ENCODE assay signal across 10 cellular contexts in the genomic region with DNA sequence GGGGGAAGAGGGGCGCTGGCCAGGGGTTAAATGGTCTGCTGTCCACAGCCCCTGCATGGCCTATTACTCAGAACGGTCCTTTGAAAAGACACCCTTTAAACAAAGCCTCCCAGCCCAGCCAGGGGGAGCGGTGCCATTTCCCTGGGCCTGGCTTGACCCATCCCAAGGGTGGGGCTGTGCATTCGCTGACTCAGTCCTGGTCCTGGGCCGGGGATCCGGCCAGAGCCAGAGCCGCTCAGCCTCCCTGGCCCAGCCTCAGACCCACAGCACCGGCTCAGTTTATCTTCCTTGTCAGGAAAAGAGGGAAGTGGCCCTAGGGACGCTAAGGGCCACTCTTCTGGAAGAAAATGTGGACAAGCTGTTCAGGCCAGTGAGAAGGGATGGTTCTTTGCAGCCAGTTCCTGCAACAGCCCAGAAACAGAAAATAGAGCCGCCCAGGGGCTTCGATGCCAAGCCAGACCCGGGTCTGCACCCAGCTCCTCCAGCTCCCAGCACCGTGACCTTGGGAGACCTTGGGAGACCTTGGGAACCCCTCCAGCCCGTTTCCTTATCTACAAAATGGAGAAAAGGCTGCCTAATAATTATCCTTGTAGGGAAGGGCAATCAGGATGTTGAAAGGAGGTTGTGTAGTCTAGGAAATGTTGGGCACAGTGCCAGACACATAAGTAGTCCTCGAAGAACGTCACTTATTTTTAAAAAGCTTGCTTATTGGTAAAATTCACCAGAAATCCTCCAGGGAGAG.
DNase-seq lines count a peak whose midpoint lies in the region; ATAC-seq and TF ChIP-seq lines count a peak whose summit lies in the region.
"Had no signal": no experiment of that assay in that cellular context is flagged by ENCODE, and none has a peak within 500 bp of the region (broad histone marks: within the 10 kb centered on the region; RNA-seq: fewer than 3 reads in every experiment).

No MANE protein-coding gene starts in this region.

- no peak for ATAC-seq in effector memory CD8-positive, alpha-beta T cell (replicated peaks)

- 68% methylated on average over 15 of the region's 16 CpGs for WGBS in mesenchymal stem cell

- H3K27ac ChIP-seq in mesenchymal stem cell (ENCODE audit: low read length, poor library complexity, severe bottlenecking), result no peak overlapping the region
- peak overlapping the region in 1 of 2 donors; percentile 47 for H3K27ac ChIP-seq in tibial artery

- no peak overlapping the region for H3K23ac ChIP-seq in mesenchymal stem cell (ENCODE audit: low read length in 2 of 2)

- no peaks in the 10 kb centered on the region for H3K9me3 ChIP-seq in mesenchymal stem cell (ENCODE audit: control insufficient read depth, low read length)
- H3K9me3 ChIP-seq in tibial artery, result peaks cover 0 to 4% (median 0%) of the 10 kb centered on the region in 3 donors

- H3K9ac ChIP-seq in mesenchymal stem cell (ENCODE audit: low read length), result peak overlapping the region; percentile 63

- H2BK5ac ChIP-seq in mesenchymal stem cell (ENCODE audit: low read depth, low read length, poor library complexity, severe bottlenecking), result no peak overlapping the region

- H2AK5ac ChIP-seq in mesenchymal stem cell (ENCODE audit: low read length, severe bottlenecking), result no peak overlapping the region

- H2BK120ac ChIP-seq in mesenchymal stem cell (ENCODE audit: low read depth, low read length), result no peak overlapping the region

- peaks cover 3% of the 10 kb centered on the region for H3K36me3 Mint-ChIP-seq in effector memory CD8-positive, alpha-beta T cell (ENCODE audit: insufficient read depth)
- H3K36me3 Mint-ChIP-seq: naive B cell had no signal

- peak overlapping the region in 1 of 2 experiments; percentile 15 for H2BK12ac ChIP-seq in mesenchymal stem cell (ENCODE audit: low read length in 2 of 2)

- peak overlapping the region; percentile 12 for H2BK15ac ChIP-seq in mesenchymal stem cell (ENCODE audit: low read depth, poor library complexity, severe bottlenecking)

- no peak overlapping the region for H3K4ac ChIP-seq in mesenchymal stem cell (ENCODE audit: low read depth in 1 of 2, low read length in 2 of 2)

- TF ChIP-seq CTCF in tibial artery (IDR thresholded peaks at IDR 0.05), result no peak

- intact Hi-C loops in tibial artery (cut with DNase I; ENCODE audit: low total_unique reads), result no loop called here

- no peak overlapping the region for H4K8ac ChIP-seq in mesenchymal stem cell (ENCODE audit: low read length)

- peaks cover 12% of the 10 kb centered on the region for H3K4me1 ChIP-seq in mesenchymal stem cell (ENCODE audit: control insufficient read depth, insufficient read depth, low read depth, low read length)
- H3K4me1 ChIP-seq in tibial artery, result peaks cover 0 to 23% (median 6%) of the 10 kb centered on the region in 4 donors

- DNase-seq in M059J (ENCODE audit: low read depth) (peak; percentile 16), mesenchymal stem cell (no peak), tibial artery (peak; percentile 84 to 89), NCI-H1436 (lab: John Stamatoyannopoulos, UW) (no peak), mesenteric fat pad (ENCODE audit: low spot score) (no peak), DMS114 treated with DMSO at 0.1 percent for 48 hours (lab: John Stamatoyannopoulos, UW; ENCODE audit: unreplicated experiment) (no peak)
- DNase-seq in effector memory CD8-positive, alpha-beta T cell, result no peak
- DNase-seq: DMS 273 treated with DMSO at 0.1 percent for 48 hours, naive B cell, NCI-H187 treated with DMSO at 0.1 percent for 48 hours had no signal

- H4K91ac ChIP-seq in mesenchymal stem cell (ENCODE audit: low read length), result peak overlapping the region; percentile 18

- H3K9me3 Mint-ChIP-seq in effector memory CD8-positive, alpha-beta T cell, result no peaks in the 10 kb centered on the region

- H3K79me1 ChIP-seq in mesenchymal stem cell (replicated peaks; ENCODE audit: low read length, poor library complexity, severe bottlenecking), result no peaks in the 10 kb centered on the region

- no peak overlapping the region for H3K14ac ChIP-seq in mesenchymal stem cell (ENCODE audit: low read length in 2 of 2)

- no peak overlapping the region for H2AFZ ChIP-seq in mesenchymal stem cell (ENCODE audit: low read depth, low read length)

- peaks cover 3 to 6% of the 10 kb centered on the region in 2 donors for H3K4me1 Mint-ChIP-seq in effector memory CD8-positive, alpha-beta T cell (ENCODE audit: low read depth in 2 of 2)

- H3K27me3 ChIP-seq in mesenchymal stem cell (ENCODE audit: control insufficient read depth in 1 of 2, insufficient read depth in 1 of 2, low read length in 2 of 2) (no peaks in the 10 kb centered on the region), tibial artery (peaks cover 0 to 7% of the 10 kb centered on the region in 2 donors)

- peaks cover 8 to 17% of the 10 kb centered on the region in 2 donors for H3K27me3 Mint-ChIP-seq in effector memory CD8-positive, alpha-beta T cell

- H3K18ac ChIP-seq in mesenchymal stem cell (ENCODE audit: low read depth in 1 of 2, low read length in 2 of 2), result peak overlapping the region in 1 of 2 experiments; percentile 11

- H3K4me3 ChIP-seq in mesenchymal stem cell (ENCODE audit: insufficient read depth in 1 of 2, low read depth in 1 of 2, low read length in 2 of 2) (peak overlapping the region in 1 of 2 experiments; percentile 26), tibial artery (no peak overlapping the region)

- no peak overlapping the region for H3K4me3 Mint-ChIP-seq in effector memory CD8-positive, alpha-beta T cell
- H3K4me3 Mint-ChIP-seq: naive B cell had no signal

- H3K4me2 ChIP-seq in mesenchymal stem cell (ENCODE audit: low read length, poor library complexity, severe bottlenecking), result no peak overlapping the region

- peak overlapping the region; percentile 60 to 76 for H3K27ac Mint-ChIP-seq in effector memory CD8-positive, alpha-beta T cell

- no peaks in the 10 kb centered on the region for H3K36me3 ChIP-seq in mesenchymal stem cell (ENCODE audit: control insufficient read depth in 1 of 2, insufficient read depth in 2 of 2, low read depth in 1 of 2, low read length in 2 of 2)
- no peaks in the 10 kb centered on the region for H3K36me3 ChIP-seq in tibial artery

Comparison
In these comparisons a context has a peak if more than half of its experiments do, and no peak if none do; other contexts are left out.
1. DNase-seq: peak in M059J (single experiment) and tibial artery (2 of 2); none in effector memory CD8-positive, alpha-beta T cell (0 of 3), mesenchymal stem cell (single experiment), NCI-H1436 (single experiment), mesenteric fat pad (single experiment) and DMS114 treated with DMSO at 0.1 percent for 48 hours (single experiment).